ENCODE assay signal across 12 cellular contexts in the genomic region with DNA sequence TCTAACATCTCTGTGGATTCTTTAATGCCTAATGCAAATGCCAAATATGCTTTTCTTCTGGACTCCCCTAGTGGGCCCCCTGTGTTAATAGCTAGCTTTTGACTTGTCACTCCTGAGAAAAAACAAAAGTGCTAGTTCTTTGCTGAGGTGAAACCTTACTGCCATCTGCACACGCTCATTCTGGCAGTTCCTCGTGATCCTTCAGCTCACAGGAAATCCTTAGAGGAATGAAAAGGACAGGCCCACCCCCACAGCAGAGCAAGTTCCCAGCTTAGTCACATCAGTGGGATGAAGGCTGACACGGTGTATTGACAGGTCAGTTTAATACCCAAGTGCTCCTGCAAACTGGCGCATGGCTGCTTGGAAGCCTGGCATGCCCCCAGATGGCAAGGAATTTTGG.
A peak's percentile ranks its signal among the peaks of the same experiment; 100 is the strongest.
DNase-seq lines count a peak whose midpoint lies in the region; ATAC-seq and TF ChIP-seq lines count a peak whose summit lies in the region.
"Had no signal": no experiment of that assay in that cellular context is flagged by ENCODE, and none has a peak within 500 bp of the region (broad histone marks: within the 10 kb centered on the region; RNA-seq: fewer than 3 reads in every experiment).

No MANE protein-coding gene starts in this region.

- H3K14ac ChIP-seq in neuronal stem cell (ENCODE audit: low read length): peak overlapping the region; percentile 71

- no peaks in the 10 kb centered on the region for H3K27me3 ChIP-seq in brain microvascular endothelial cell (replicated peaks)
- no peaks in the 10 kb centered on the region for H3K27me3 ChIP-seq in neuronal stem cell (ENCODE audit: control insufficient read depth in 3 of 3, insufficient read depth in 3 of 3, low read depth in 1 of 3, low read length in 3 of 3)
- H3K27me3 ChIP-seq in vagina: no peaks in the 10 kb centered on the region

- no peak overlapping the region for H3K4ac ChIP-seq in neuronal stem cell (ENCODE audit: low read length)

- no CpG with 5 or more reads among the region's 4 CpGs for WGBS in neuronal stem cell (ENCODE audit: extremely low coverage in 2 of 2, insufficient read length in 2 of 2, insufficient replicate concordance in 1 of 2), 2 donors

- H3K23ac ChIP-seq in neuronal stem cell (ENCODE audit: low read depth, low read length, poor library complexity): no peak overlapping the region

- H4K8ac ChIP-seq in neuronal stem cell (ENCODE audit: low read depth, low read length): peak overlapping the region; percentile 65

- no peaks in the 10 kb centered on the region for H3K79me1 ChIP-seq in neuronal stem cell (ENCODE audit: low read depth, low read length)

- in situ Hi-C loops in brain microvascular endothelial cell (cut with HindIII; ENCODE audit: low pct_ligation_motif_present, low sequenced_read_pairs): no loop called here

- H3K4me3 ChIP-seq in brain microvascular endothelial cell (ENCODE audit: low read depth, low read length) (no peak overlapping the region), neuronal stem cell (ENCODE audit: low read length in 2 of 2) (no peak overlapping the region), vagina (no peak overlapping the region)

- H3K9me3 ChIP-seq in neuronal stem cell (replicated peaks in 1 of 2; ENCODE audit: control insufficient read depth in 2 of 2, insufficient read depth in 1 of 2, low read depth in 1 of 2, low read length in 2 of 2): peaks cover 0 to 4% of the 10 kb centered on the region in 2 donors
- H3K9me3 ChIP-seq in vagina: no peaks in the 10 kb centered on the region

- peak overlapping the region; percentile 71 for H2AFZ ChIP-seq in neuronal stem cell (ENCODE audit: low read length)

- DNase-seq in brain microvascular endothelial cell: no peak
- no peak for DNase-seq in neuronal stem cell (ENCODE audit: low spot score)
- no peak for DNase-seq in DMS53 (lab: John Stamatoyannopoulos, UW)
- DNase-seq in NCI-H1694 treated with DMSO at 0.1 percent for 48 hours (lab: John Stamatoyannopoulos, UW): no peak
- DNase-seq in vagina (ENCODE audit: extremely low spot score in 2 of 2): no peak
- DNase-seq: activated CD8-positive, alpha-beta T cell treated with anti-CD3 and anti-CD28 coated beads, Interleukin-2, amount 10 ng/mL, durations not matched to agents 7 days and 5 days; activated naive CD8-positive, alpha-beta T cell treated with anti-CD3 and anti-CD28 coated beads, Interleukin-2, amount 10 ng/mL, durations not matched to agents 7 days and 5 days; NCI-H226 had no signal

- peak; percentile 9 for TF ChIP-seq CTCF in brain microvascular endothelial cell (IDR thresholded peaks at IDR 0.05; ENCODE audit: low read depth, low read length, missing control alignments)
- no peak for TF ChIP-seq CTCF in vagina (IDR thresholded peaks at IDR 0.05)

- no peak overlapping the region for H3K9ac ChIP-seq in neuronal stem cell (ENCODE audit: low read depth, low read length, poor library complexity)

- ATAC-seq in GM18519 (IDR thresholded peaks at IDR 0.05; ENCODE audit: low FRiP score, unreplicated experiment) (peak; percentile 45), HG03045 (IDR thresholded peaks at IDR 0.05; ENCODE audit: unreplicated experiment) (peak; percentile 47), GM19463 (IDR thresholded peaks at IDR 0.05; ENCODE audit: unreplicated experiment) (no peak)
- ATAC-seq: activated CD8-positive, alpha-beta T cell treated with anti-CD3 and anti-CD28 coated beads, Interleukin-2, amount 10 ng/mL, durations not matched to agents 7 days and 5 days; SK-N-SH treated with all-trans-retinoic acid at 6 μM for 48 hours had no signal

- H3K4me2 ChIP-seq in neuronal stem cell (ENCODE audit: insufficient read depth, low read length, poor library complexity, severe bottlenecking): no peak overlapping the region

- peak overlapping the region; percentile 79 for H2BK15ac ChIP-seq in neuronal stem cell (ENCODE audit: low read length)

- TF ChIP-seq POLR2A in vagina (IDR thresholded peaks at IDR 0.05): no peak

- no peak overlapping the region for H4K91ac ChIP-seq in neuronal stem cell (ENCODE audit: low read depth, low read length, poor library complexity)

- H3K27ac ChIP-seq in brain microvascular endothelial cell (no peak overlapping the region), neuronal stem cell (replicated peaks; ENCODE audit: low read length) (peak overlapping the region; percentile 31), vagina (no peak overlapping the region)

- H3K18ac ChIP-seq in neuronal stem cell (ENCODE audit: low read length): peak overlapping the region; percentile 71

- H3K36me3 ChIP-seq in brain microvascular endothelial cell (replicated peaks): no peaks in the 10 kb centered on the region
- H3K36me3 ChIP-seq in neuronal stem cell (replicated peaks in 1 of 2; ENCODE audit: control insufficient read depth in 2 of 2, insufficient read depth in 2 of 2, low read length in 2 of 2): no peaks in the 10 kb centered on the region
- H3K36me3 ChIP-seq in vagina: no peaks in the 10 kb centered on the region

- peak overlapping the region; percentile 3 for H2BK120ac ChIP-seq in neuronal stem cell (ENCODE audit: low read depth, low read length)

- intact Hi-C loops in vagina (cut with DNase I): no loop called here

- peak overlapping the region; percentile 84 for H2BK12ac ChIP-seq in neuronal stem cell (ENCODE audit: low read length)

- H3K4me1 ChIP-seq in neuronal stem cell (ENCODE audit: control insufficient read depth in 2 of 2, insufficient read depth in 1 of 2, low read depth in 1 of 2, low read length in 2 of 2): peaks cover 8% of the 10 kb centered on the region in 2 donors
- H3K4me1 ChIP-seq in vagina: no peaks in the 10 kb centered on the region

- H2AK5ac ChIP-seq in neuronal stem cell (ENCODE audit: low read depth, low read length): peak overlapping the region; percentile 94

- peak overlapping the region; percentile 75 for H2BK5ac ChIP-seq in neuronal stem cell (ENCODE audit: low read length)
